36 cellular contexts compared by ENCODE assay signal in the genomic region with DNA sequence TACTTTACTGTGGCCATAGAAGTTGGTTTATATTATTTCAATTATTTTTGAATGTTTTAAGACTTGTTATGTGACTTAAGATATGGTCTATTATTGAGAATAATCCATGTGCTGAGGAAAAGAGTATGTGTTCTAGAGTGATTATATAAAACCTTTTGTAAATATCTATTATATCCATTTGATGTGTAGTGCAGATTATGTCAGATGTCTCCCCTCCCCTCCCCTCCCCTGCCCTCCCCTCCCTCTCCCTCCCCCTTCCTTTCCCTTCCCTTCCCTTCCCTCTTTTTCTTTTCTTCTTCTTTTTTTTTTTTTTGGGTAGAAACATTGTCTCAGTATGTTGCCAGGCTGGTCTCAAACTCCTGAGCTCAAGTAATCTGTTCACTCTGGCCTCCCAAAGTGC. TPM values are rescaled to one million over a fixed set of nuclear protein-coding genes. Genes with fewer than 3 reads are reported as not detected.
DNase-seq lines count a peak whose midpoint lies in the region; ATAC-seq, FAIRE-seq and TF ChIP-seq lines count a peak whose summit lies in the region.
"Had no signal": no experiment of that assay in that cellular context is flagged by ENCODE, and none has a peak within 500 bp of the region (broad histone marks: within the 10 kb centered on the region; RNA-seq: fewer than 3 reads in every experiment).

No MANE protein-coding gene starts in this region.

- H3K4me2 ChIP-seq in HepG2 (ENCODE audit: low read depth, low read length) (no peak overlapping the region), K562 (ENCODE audit: insufficient read depth, low read length) (no peak overlapping the region)
- H3K4me2 ChIP-seq: A549; BLaER1; BLaER1 treated with 17β-estradiol and CSF1 and Interleukin-3, amounts not matched to agents 10 nM and 100 nM had no signal

- H3K9me3 ChIP-seq in HepG2 (ENCODE audit: low read length) (no peaks in the 10 kb centered on the region), right lobe of liver (no peaks in the 10 kb centered on the region), K562 (replicated peaks; ENCODE audit: control insufficient read depth, insufficient read depth, low read depth, low read length) (no peaks in the 10 kb centered on the region), left ventricle myocardium inferior (replicated peaks) (peaks cover 2% of the 10 kb centered on the region)
- H3K9me3 ChIP-seq: A549, BE2C, BLaER1 had no signal

- TF ChIP-seq CTCF in HepG2 (CRISPR knock-in tag; IDR thresholded peaks at IDR 0.05) = no peak
- TF ChIP-seq CTCF in right lobe of liver (IDR thresholded peaks at IDR 0.05) = no peak
- no peak for TF ChIP-seq CTCF in K562 (IDR thresholded peaks at IDR 0.05 in 2 of 3, conservative IDR thresholded peaks at IDR 0.05 in 1 of 3; ENCODE audit: insufficient read depth in 2 of 3, low read depth in 1 of 3, low read length in 3 of 3)
- no peak for TF ChIP-seq CTCF in left ventricle myocardium inferior (IDR thresholded peaks at IDR 0.05; ENCODE audit: borderline replicate concordance)

- TF ChIP-seq RAD21 in HepG2 (CRISPR knock-in tag; IDR thresholded peaks at IDR 0.05) (no peak), K562 (CRISPR knock-in tag; conservative IDR thresholded peaks at IDR 0.05 in 1 of 2, IDR thresholded peaks at IDR 0.05 in 1 of 2) (no peak)

- H2AFZ ChIP-seq in HepG2 (ENCODE audit: low read length) = no peak overlapping the region
- H2AFZ ChIP-seq in K562 (ENCODE audit: low read depth, low read length) = no peak overlapping the region

- TF ChIP-seq POLR2A in HepG2 (IDR thresholded peaks at IDR 0.05; ENCODE audit: insufficient read depth in 1 of 2, low read depth in 2 of 2, low read length in 2 of 2) = no peak
- TF ChIP-seq POLR2A in right lobe of liver (IDR thresholded peaks at IDR 0.05) = no peak
- no peak for TF ChIP-seq POLR2A in K562 (conservative IDR thresholded peaks at IDR 0.05)

- intact Hi-C loops in HepG2 (cut with micrococcal nuclease; ENCODE audit: unreplicated experiment) = no loop called here
- intact Hi-C loops in right lobe of liver (cut with DNase I) = no loop called here
- intact Hi-C loops in K562 (cut with micrococcal nuclease) = no loop called here
- intact Hi-C loops in left ventricle myocardium inferior (cut with micrococcal nuclease) = no loop called here

- H3K4me1 ChIP-seq in HepG2 (ENCODE audit: insufficient read depth, low read length) = no peaks in the 10 kb centered on the region
- H3K4me1 ChIP-seq in right lobe of liver = peaks cover 0 to 15% (median 1%) of the 10 kb centered on the region in 4 donors
- no peaks in the 10 kb centered on the region for H3K4me1 ChIP-seq in K562 (replicated peaks in 1 of 2; ENCODE audit: control insufficient read depth in 2 of 2, insufficient read depth in 2 of 2, low read length in 2 of 2)
- H3K4me1 ChIP-seq in left ventricle myocardium inferior = no peaks in the 10 kb centered on the region
- H3K4me1 ChIP-seq: A549; BE2C; BLaER1; BLaER1 treated with 17β-estradiol and CSF1 and Interleukin-3, amounts not matched to agents 10 nM and 100 nM; Caco-2 had no signal

- H3K36me3 ChIP-seq in HepG2 (replicated peaks in 1 of 2; ENCODE audit: control insufficient read depth in 1 of 2, insufficient read depth in 2 of 2, low read length in 2 of 2) (no peaks in the 10 kb centered on the region), right lobe of liver (no peaks in the 10 kb centered on the region), K562 (ENCODE audit: control insufficient read depth, insufficient read depth, low read length) (no peaks in the 10 kb centered on the region), left ventricle myocardium inferior (no peaks in the 10 kb centered on the region)
- H3K36me3 ChIP-seq: BE2C; BLaER1; BLaER1 treated with 17β-estradiol and CSF1 and Interleukin-3, amounts not matched to agents 10 nM and 100 nM had no signal

- in situ Hi-C loops in HepG2 (cut with HindIII; ENCODE audit: extremely low pct_ligation_motif_present, low pct_unique_long_range_greater_than_20kb) = no loop called here
- in situ Hi-C loops in K562 (cut with MboI) = no loop called here

- CTCF ChIA-PET in HepG2 (lab: Yijun Ruan, JAX; ENCODE audit: low intra/inter-chr PET ratio, low total read pairs) (no interaction called here), K562 (lab: Yijun Ruan, JAX; ENCODE audit: low intra/inter-chr PET ratio) (no interaction called here)

- TF ChIP-seq EP300 in HepG2 (IDR thresholded peaks at IDR 0.05; ENCODE audit: low read depth in 2 of 2, low read length in 2 of 2) = no peak
- TF ChIP-seq EP300 in HepG2 (CRISPR knock-in tag; IDR thresholded peaks at IDR 0.05; ENCODE audit: borderline replicate concordance) = no peak
- no peak for TF ChIP-seq EP300 in K562 (IDR thresholded peaks at IDR 0.05; ENCODE audit: low read length)

- no peaks in the 10 kb centered on the region for H4K20me1 ChIP-seq in HepG2 (ENCODE audit: insufficient read depth, low read length)
- H4K20me1 ChIP-seq in K562 (replicated peaks; ENCODE audit: control insufficient read depth, insufficient read depth, low read length) = no peaks in the 10 kb centered on the region
- H4K20me1 ChIP-seq: BLaER1; BLaER1 treated with 17β-estradiol and CSF1 and Interleukin-3, amounts not matched to agents 10 nM and 100 nM had no signal

- H3K79me2 ChIP-seq in HepG2 (ENCODE audit: insufficient read depth, low read length) (no peaks in the 10 kb centered on the region), K562 (ENCODE audit: control insufficient read depth, insufficient read depth, low read length) (no peaks in the 10 kb centered on the region)

- DNase-seq in HepG2 (ENCODE audit: low spot score) (no peak), right lobe of liver (no peak), K562 (ENCODE audit: extremely low read depth in 1 of 4, low spot score in 3 of 4) (no peak), left ventricle myocardium inferior (no peak)
- DNase-seq: 8988T; ACHN; AML-193; BE2C; C1 segment of cervical spinal cord; Caco-2; Calu3; CD4-positive, alpha-beta memory T cell; CD4-positive, alpha-beta T cell; CD4-positive, CD25-positive, alpha-beta regulatory T cell; CD8-positive, alpha-beta memory T cell; CD8-positive, alpha-beta T cell; COR-L47; DMS 273 treated with DMSO at 0.1 percent for 48 hours; DMS153; DMS53; DMS79; DMS79 treated with DMSO at 0.1 percent for 48 hours; DND-41; EL had no signal

- FAIRE-seq in HepG2 (lab: Jason Lieb, UNC) (no peak), K562 (lab: Jason Lieb, UNC) (no peak)
- FAIRE-seq: A204.1, A549, D721Med had no signal

- H3K9me1 ChIP-seq in K562 (ENCODE audit: control insufficient read depth, insufficient read depth, low read length) = no peaks in the 10 kb centered on the region

- ATAC-seq in HepG2 (no peak), right lobe of liver (no peak), K562 (no peak)
- ATAC-seq: A549; CD8-positive, alpha-beta T cell had no signal

- POLR2A ChIA-PET in HepG2 (lab: Yijun Ruan, JAX) (no interaction called here), K562 (lab: Yijun Ruan, JAX) (no interaction called here)

- H3K27ac ChIP-seq in HepG2 (ENCODE audit: extremely low read length, insufficient read depth, low read length) (no peak overlapping the region), right lobe of liver (no peak overlapping the region), K562 (ENCODE audit: extremely low read depth, low read depth, low read length) (no peak overlapping the region), left ventricle myocardium inferior (replicated peaks) (no peak overlapping the region)
- H3K27ac ChIP-seq: 22Rv1; A549; BLaER1; BLaER1 treated with 17β-estradiol and CSF1 and Interleukin-3, amounts not matched to agents 10 nM and 100 nM; C4-2B had no signal

- no peak overlapping the region for H3K4me3 ChIP-seq in HepG2 (replicated peaks in 1 of 3; ENCODE audit: insufficient read depth in 1 of 3, low read depth in 2 of 3, low read length in 3 of 3)
- H3K4me3 ChIP-seq in right lobe of liver = no peak overlapping the region
- H3K4me3 ChIP-seq in K562 = no peak overlapping the region
- no peak overlapping the region for H3K4me3 ChIP-seq in left ventricle myocardium inferior
- H3K4me3 ChIP-seq: A549; BLaER1; BLaER1 treated with 17β-estradiol and CSF1 and Interleukin-3, amounts not matched to agents 10 nM and 100 nM had no signal

- H3K9ac ChIP-seq in HepG2 (ENCODE audit: insufficient read depth, low read depth, low read length) = no peak overlapping the region
- no peak overlapping the region for H3K9ac ChIP-seq in K562 (ENCODE audit: insufficient read depth in 1 of 2, low read depth in 2 of 2, low read length in 2 of 2)
- H3K9ac ChIP-seq: BLaER1; BLaER1 treated with 17β-estradiol and CSF1 and Interleukin-3, amounts not matched to agents 10 nM and 100 nM had no signal

- BruUV-seq in HepG2 (replicated peaks; lab: Mats Ljungman, UMichigan) (no TSS peak), K562 (replicated peaks; lab: Mats Ljungman, UMichigan) (no TSS peak)

- H3K27me3 ChIP-seq in HepG2 (ENCODE audit: control insufficient read depth in 1 of 2, insufficient read depth in 2 of 2, low read length in 2 of 2) (no peaks in the 10 kb centered on the region), right lobe of liver (no peaks in the 10 kb centered on the region), K562 (ENCODE audit: control insufficient read depth in 2 of 2, insufficient read depth in 2 of 2, low read length in 2 of 2) (no peaks in the 10 kb centered on the region), left ventricle myocardium inferior (ENCODE audit: low read depth) (no peaks in the 10 kb centered on the region)
- H3K27me3 ChIP-seq: BE2C; BLaER1; BLaER1 treated with 17β-estradiol and CSF1 and Interleukin-3, amounts not matched to agents 10 nM and 100 nM had no signal

RNA-seq across cellular contexts. Expression of gene CYP2C8, which starts 8.3 kb away (rescaled TPM):
- total RNA-seq in HepG2 (2016; rRNA removed; fragmentation: Illumina TruSeq; extraction: Trizol) (0.09 TPM in 1 of 2 replicates, not detected in the other), right lobe of liver (1,000 to 10,000 TPM in 3 of 6 experiments, 100 to 1,000 TPM in 3; 176 to 3,507 (median 1,131) TPM), K562 (2014; rRNA removed) (0.09 TPM in 1 of 2 replicates, not detected in the other), K562 (2014; rRNA removed; fragmentation: Illumina TruSeq; extraction: Trizol) (0.11 TPM in 1 of 2 replicates, not detected in the other), K562 (2015; rRNA removed; fragmentation: Illumina TruSeq; extraction: Trizol) (not detected in 2 replicates), K562 (2021) (0.16 and 0.49 TPM in 2 replicates), left ventricle myocardium inferior (not detected)
- total RNA-seq in HepG2 (2016; cell fraction: cytosol; rRNA removed; fragmentation: Illumina TruSeq; extraction: Trizol; ENCODE audit: low read depth) = 0.10 TPM in 1 of 2 replicates, not detected in the other
- 0.15 TPM in 1 of 2 replicates, not detected in the other for total RNA-seq in HepG2 (2016; cell fraction: insoluble cytoplasmic fraction; rRNA removed; fragmentation: Illumina TruSeq; extraction: Trizol)
- total RNA-seq in HepG2 (2016; cell fraction: membrane; rRNA removed; fragmentation: Illumina TruSeq; extraction: Trizol) = 0.14 and 0.19 TPM in 2 replicates
- 0.31 and 0.84 TPM in 2 replicates for total RNA-seq in HepG2 (2016; cell fraction: nucleus; rRNA removed; fragmentation: Illumina TruSeq; extraction: Trizol)
- polyA plus RNA-seq in HepG2 (2011; rRNA removed) (0.13 and 0.15 TPM in 2 replicates), K562 (2011; rRNA removed) (0.07 TPM in 1 of 2 replicates, not detected in the other), K562 (2014; fragmentation: Illumina TruSeq; extraction: Trizol) (0.06 TPM in 1 of 2 replicates, not detected in the other), K562 (2014; fragmentation: Nextera tagmentation; extraction: Ambion mirVana) (not detected), K562 (2014; rRNA removed) (not detected in 2 replicates)
- 0.03 TPM in 2 replicates for polyA plus RNA-seq in HepG2 (2011; cell fraction: cytosol; rRNA removed)
- 0.37 and 0.68 TPM in 2 replicates for polyA plus RNA-seq in HepG2 (2011; cell fraction: nucleus; rRNA removed)
- polyA plus RNA-seq in HepG2 (2012) = 0.11 TPM in 1 of 2 replicates, not detected in the other
- polyA plus RNA-seq in HepG2 (2016; cell fraction: cytosol; fragmentation: Illumina TruSeq; extraction: Trizol; ENCODE audit: low read depth) = not detected in 2 replicates
- not detected in 2 replicates for polyA plus RNA-seq in HepG2 (2016; cell fraction: insoluble cytoplasmic fraction; fragmentation: Illumina TruSeq; extraction: Trizol; ENCODE audit: low read depth)
- not detected in 2 replicates for polyA plus RNA-seq in HepG2 (2016; cell fraction: membrane; fragmentation: Illumina TruSeq; extraction: Trizol; ENCODE audit: low read depth)
- polyA plus RNA-seq in HepG2 (2016; cell fraction: nucleus; fragmentation: Illumina TruSeq; extraction: Trizol; ENCODE audit: insufficient read depth, low read depth) = 2.4 and 2.8 TPM in 2 replicates
- polyA minus RNA-seq in HepG2 (2011; rRNA and poly(A)+ RNA removed; ENCODE audit: low replicate concordance) = not detected in 2 replicates
- polyA minus RNA-seq in HepG2 (2011; cell fraction: cytosol; rRNA and poly(A)+ RNA removed) = not detected in 2 replicates
- polyA minus RNA-seq in HepG2 (2011; cell fraction: nucleus; rRNA and poly(A)+ RNA removed) = 0.75 TPM in 1 of 2 replicates, not detected in the other
- not detected in 2 replicates for total RNA-seq in K562 (2011; cell fraction: chromatin; rRNA removed; ENCODE audit: low replicate concordance)
- not detected in 2 replicates for total RNA-seq in K562 (2011; cell fraction: nucleolus; rRNA removed)
- not detected in 2 replicates for total RNA-seq in K562 (2011; cell fraction: nucleoplasm; rRNA removed)
- not detected in 2 replicates for polyA plus RNA-seq in K562 (2011; cell fraction: cytosol; rRNA removed)
- 0.20 TPM in 2 replicates for polyA plus RNA-seq in K562 (2011; cell fraction: nucleus; rRNA removed)
- not detected in 2 replicates for polyA plus RNA-seq in K562 (2012)
- polyA minus RNA-seq in K562 (2011; rRNA and poly(A)+ RNA removed) = not detected in 2 replicates
- polyA minus RNA-seq in K562 (2011; cell fraction: cytosol; rRNA and poly(A)+ RNA removed) = not detected in 2 replicates
- polyA minus RNA-seq in K562 (2011; cell fraction: nucleus; rRNA and poly(A)+ RNA removed) = not detected in 2 replicates
- total RNA-seq: A172; A673; Calu3; CD4-positive, alpha-beta memory T cell; CD4-positive, CD25-positive, alpha-beta regulatory T cell; Daoy had no signal
- polyA plus RNA-seq: BJ; CD14-positive monocyte; CD4-positive, alpha-beta memory T cell; CD4-positive, CD25-positive, alpha-beta regulatory T cell had no signal

Comparison
In these comparisons a context has a peak if more than half of its experiments do, and no peak if none do; other contexts are left out.
1. RNA of gene CYP2C8, which starts 8.3 kb away (total RNA-seq): 176 to 3,507 TPM in right lobe of liver; 0.09 to 0.49 TPM in K562, 0.09 to 0.84 TPM in HepG2 and not detected in left ventricle myocardium inferior (single experiment); every median in the first group is over 10 times any median in the second.
2. Of the 241 proteins assayed by ChIP-seq in both HepG2 and K562: peak only in HepG2: none; only in K562: none; in both: HNRNPK; in neither: 240.